Comparison of ENCODE assay signal across 8 cellular contexts in genomic region chr1:161725888-161726630, GRCh38. TPM values are rescaled to one million over a fixed set of nuclear protein-coding genes. Genes with fewer than 3 reads are reported as not detected.
DNase-seq lines count a peak whose midpoint lies in the region; FAIRE-seq and TF ChIP-seq lines count a peak whose summit lies in the region.

No MANE protein-coding gene starts in this region.

- no peaks in the 10 kb centered on the region for H3K9me3 ChIP-seq in CD8-positive, alpha-beta memory T cell (ENCODE audit: low read length)
- H3K9me3 ChIP-seq in small intestine (ENCODE audit: control insufficient read depth, low read depth), result no peaks in the 10 kb centered on the region

- peaks cover 36 to 47% (median 46%) of the 10 kb centered on the region in 3 donors for H3K4me1 Mint-ChIP-seq in CD8-positive, alpha-beta memory T cell

- TF ChIP-seq RAD21 in Ishikawa (IDR thresholded peaks at IDR 0.05; ENCODE audit: low read depth), result no peak

- H3K9me3 Mint-ChIP-seq in CD8-positive, alpha-beta memory T cell, result no peaks in the 10 kb centered on the region

- no peaks in the 10 kb centered on the region for H3K27me3 Mint-ChIP-seq in CD8-positive, alpha-beta memory T cell

- TF ChIP-seq EP300 in Ishikawa (IDR thresholded peaks at IDR 0.05; ENCODE audit: borderline replicate concordance), result no peak

- no peak for FAIRE-seq in small intestine (lab: Jason Lieb, UNC)

- no peaks in the 10 kb centered on the region for H3K36me3 ChIP-seq in CD8-positive, alpha-beta memory T cell (ENCODE audit: insufficient read depth, low read length)
- H3K36me3 ChIP-seq in small intestine (ENCODE audit: control insufficient read depth in 2 of 2, insufficient read depth in 2 of 2, low read length in 2 of 2), result no peaks in the 10 kb centered on the region

- no peaks in the 10 kb centered on the region for H3K27me3 ChIP-seq in CD8-positive, alpha-beta memory T cell (ENCODE audit: insufficient read depth, low read length, poor library complexity, severe bottlenecking)
- peaks cover 3 to 6% of the 10 kb centered on the region in 2 donors for H3K27me3 ChIP-seq in small intestine (ENCODE audit: control insufficient read depth in 2 of 2, insufficient read depth in 2 of 2, low read length in 2 of 2)

- peak; percentile 17 to 57 (median 39) for DNase-seq in CD8-positive, alpha-beta memory T cell
- DNase-seq in GM20000 (ENCODE audit: low spot score) (peak; percentile 36), T-helper 2 cell (peak in 3 of 5 experiments; percentile 6 to 38 (median 31)), T47D (ENCODE audit: low read depth in 1 of 2, low spot score in 1 of 2) (peak; percentile 18 to 48), iPS-NIHi7 (ENCODE audit: extremely low spot score) (peak; percentile 42), small intestine (peak; percentile 11), GM13976 (ENCODE audit: low spot score) (no peak)

- peak overlapping the region; percentile 93 for H3K4me3 ChIP-seq in CD8-positive, alpha-beta memory T cell (ENCODE audit: low read length)
- peak overlapping the region; percentile 48 to 67 for H3K4me3 ChIP-seq in small intestine (ENCODE audit: low read depth in 1 of 2, low read length in 2 of 2)

- POLR2A ChIA-PET in CD8-positive, alpha-beta memory T cell (lab: Charles Lee), result interaction anchor here (0.9 to 5.6 kb wide), 4 partner anchors 13 to 501 kb away, joined by 3 to 69 read pairs (median 12); partner anchors contain the start of genes DUSP12 and TOMM40L

- peaks cover 23% of the 10 kb centered on the region for H3K4me1 ChIP-seq in CD8-positive, alpha-beta memory T cell (ENCODE audit: insufficient read depth, low read length)
- no peaks in the 10 kb centered on the region for H3K4me1 ChIP-seq in small intestine (ENCODE audit: control insufficient read depth in 2 of 2, insufficient read depth in 1 of 2, low read depth in 1 of 2, low read length in 1 of 2)

- in situ Hi-C loops in T47D (cut with HindIII; ENCODE audit: low pct_unique_long_range_greater_than_20kb, low sequenced_read_pairs) (no loop called here), GM13976 (cut with MboI; ENCODE audit: low sequenced_read_pairs, unreplicated experiment) (loop anchor here (25.0 kb wide), 1 partner anchor 89 kb away; the partner anchor contains the start of gene FCGR3B)

- TF ChIP-seq CTCF in GM20000 (IDR thresholded peaks at IDR 0.05; ENCODE audit: extremely low read depth, missing control alignments) (no peak), GM13976 (IDR thresholded peaks at IDR 0.05; ENCODE audit: borderline replicate concordance, control extremely low read depth, extremely low read depth, insufficient read depth, missing control alignments) (no peak)

- peaks cover 0 to 8% (median 0%) of the 10 kb centered on the region in 3 donors for H3K36me3 Mint-ChIP-seq in CD8-positive, alpha-beta memory T cell

- CTCF ChIA-PET in CD8-positive, alpha-beta memory T cell (lab: Charles Lee), result interaction anchor here (1.0 to 6.0 kb wide), 11 partner anchors 9 to 202 kb away, joined by 3 to 102 read pairs (median 4); partner anchors contain the start of genes DUSP12 and HSPA6

- peak overlapping the region; percentile 89 for H3K27ac ChIP-seq in CD8-positive, alpha-beta memory T cell (ENCODE audit: low read depth, low read length)
- H3K27ac ChIP-seq in small intestine (ENCODE audit: low read depth in 1 of 2, low read length in 1 of 2), result peak overlapping the region; percentile 68 to 81

- peak overlapping the region; percentile 84 to 89 (median 86) for H3K27ac Mint-ChIP-seq in CD8-positive, alpha-beta memory T cell

- WGBS in small intestine, 3 donors, result 1 to 2% (median 1%) methylated on average over 36 to 43 of the region's 43 CpGs

- peak overlapping the region; percentile 94 to 99 (median 97) for H3K4me3 Mint-ChIP-seq in CD8-positive, alpha-beta memory T cell

TF ChIP-seq in Ishikawa, 13 proteins besides CTCF, POLR2A, EP300 and RAD21:
- TF ChIP-seq FOXM1 (IDR thresholded peaks at IDR 0.05; ENCODE audit: borderline replicate concordance, low read depth), result no peak
- peak; percentile 25; the same call in 1 of the 2 replicates for TF ChIP-seq YY1 (IDR thresholded peaks at IDR 0.05; ENCODE audit: low read depth)

RNA-seq across cellular contexts. Expression of gene FCRLB, which starts 4.7 kb away (rescaled TPM):
- total RNA-seq in CD8-positive, alpha-beta memory T cell, result under 1 TPM; 0.24 to 0.33 TPM
- polyA plus RNA-seq in CD8-positive, alpha-beta memory T cell, result 2.2 TPM
- polyA plus RNA-seq in small intestine, result under 1 TPM in 1 of 3 donors, not detected in 2; 0.34 TPM

RNA-seq across cellular contexts. Expression of gene FCRLA, which starts 19.0 kb away (rescaled TPM):
- not detected for total RNA-seq in CD8-positive, alpha-beta memory T cell
- not detected for polyA plus RNA-seq in CD8-positive, alpha-beta memory T cell
- 1 to 10 TPM in 1 of 3 donors, not detected in 2; 1.4 TPM for polyA plus RNA-seq in small intestine

RNA-seq across cellular contexts. Expression of gene DUSP12, which starts 23.5 kb away (rescaled TPM):
- 10 to 100 TPM; 39.7 to 40.4 TPM for total RNA-seq in CD8-positive, alpha-beta memory T cell
- polyA plus RNA-seq in CD8-positive, alpha-beta memory T cell, result 59.5 TPM
- polyA plus RNA-seq in small intestine, result 10 to 100 TPM in 2 of 3 donors, 1 to 10 TPM in 1; 9.4 to 22.4 (median 22.2) TPM

RNA-seq across cellular contexts. Expression of gene ATF6, which starts 40.1 kb away (rescaled TPM):
- 10 to 100 TPM; 22.4 to 22.8 TPM for total RNA-seq in CD8-positive, alpha-beta memory T cell
- 14.7 TPM for polyA plus RNA-seq in CD8-positive, alpha-beta memory T cell
- polyA plus RNA-seq in small intestine, result 1 to 10 TPM; 2.7 to 9.1 (median 3.0) TPM
